Comparison of ENCODE assay signal across 1 cellular context in the genomic region with DNA sequence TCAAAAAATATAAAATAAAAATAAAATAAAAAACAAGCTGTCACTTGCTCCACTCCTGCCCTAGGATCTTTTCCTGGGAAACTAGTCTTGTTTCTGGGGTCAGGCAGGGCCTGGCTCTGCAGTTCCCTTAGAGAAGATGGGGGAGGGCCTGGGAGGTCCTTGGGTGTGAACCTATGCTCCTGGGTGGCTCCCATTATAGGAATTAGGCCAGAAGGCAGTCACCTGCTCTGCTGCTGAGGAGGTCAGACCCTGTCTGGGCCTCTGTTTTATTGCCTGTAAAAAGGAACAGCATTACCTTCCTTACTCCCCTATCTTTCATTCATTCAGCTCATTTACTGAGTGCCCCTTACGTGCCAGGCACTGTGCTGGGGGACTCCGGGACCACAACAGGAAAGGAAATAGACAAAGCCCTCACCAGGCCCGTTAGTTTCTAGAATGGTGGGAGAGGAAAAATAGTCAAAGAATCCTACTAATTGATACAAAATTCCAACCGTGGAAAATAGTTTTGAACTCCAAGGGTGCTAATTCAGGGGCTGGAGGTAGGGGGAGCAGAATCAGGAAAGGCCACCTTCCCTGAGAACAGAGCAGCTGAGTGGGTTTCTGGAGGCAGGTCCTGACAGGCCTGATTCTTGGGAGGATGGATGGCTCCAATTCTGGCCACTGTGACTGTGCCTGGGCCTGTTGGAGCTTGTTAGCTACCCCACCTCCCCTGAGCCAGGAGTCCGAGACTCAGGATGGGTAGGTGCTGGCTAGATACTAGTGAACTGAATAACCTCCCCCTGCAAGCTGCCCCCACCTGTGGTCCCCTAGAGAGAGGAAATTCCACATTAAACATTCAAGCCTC.
A peak's percentile ranks its signal among the peaks of the same experiment; 100 is the strongest.
TF ChIP-seq lines count a peak whose summit lies in the region.

No MANE protein-coding gene starts in this region.

TF ChIP-seq in HEK293, 187 proteins besides CTCF, POLR2A, EP300 and RAD21 (continued from another document and continues in another):
- 0 out of 2 replicates have a peak, but pooled peaks have one; percentile 46 for TF ChIP-seq INSM2 (tag by site-specific recombination; IDR thresholded peaks at IDR 0.05)
- no peak for TF ChIP-seq ZNF239 (tag by site-specific recombination; IDR thresholded peaks at IDR 0.05)
- TF ChIP-seq, protein P1, sequence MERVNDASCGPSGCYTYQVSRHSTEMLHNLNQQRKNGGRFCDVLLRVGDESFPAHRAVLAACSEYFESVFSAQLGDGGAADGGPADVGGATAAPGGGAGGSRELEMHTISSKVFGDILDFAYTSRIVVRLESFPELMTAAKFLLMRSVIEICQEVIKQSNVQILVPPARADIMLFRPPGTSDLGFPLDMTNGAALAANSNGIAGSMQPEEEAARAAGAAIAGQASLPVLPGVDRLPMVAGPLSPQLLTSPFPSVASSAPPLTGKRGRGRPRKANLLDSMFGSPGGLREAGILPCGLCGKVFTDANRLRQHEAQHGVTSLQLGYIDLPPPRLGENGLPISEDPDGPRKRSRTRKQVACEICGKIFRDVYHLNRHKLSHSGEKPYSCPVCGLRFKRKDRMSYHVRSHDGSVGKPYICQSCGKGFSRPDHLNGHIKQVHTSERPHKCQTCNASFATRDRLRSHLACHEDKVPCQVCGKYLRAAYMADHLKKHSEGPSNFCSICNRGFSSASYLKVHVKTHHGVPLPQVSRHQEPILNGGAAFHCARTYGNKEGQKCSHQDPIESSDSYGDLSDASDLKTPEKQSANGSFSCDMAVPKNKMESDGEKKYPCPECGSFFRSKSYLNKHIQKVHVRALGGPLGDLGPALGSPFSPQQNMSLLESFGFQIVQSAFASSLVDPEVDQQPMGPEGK (tag by site-specific recombination; IDR thresholded peaks at IDR 0.05), result peak; percentile 75
- peak; percentile 43 for TF ChIP-seq EGR2 (tag by site-specific recombination; IDR thresholded peaks at IDR 0.05; ENCODE audit: low read depth)
- peak; percentile 70 for TF ChIP-seq ZIC2 (tag by site-specific recombination; IDR thresholded peaks at IDR 0.05)
- TF ChIP-seq PRDM1 (tag by site-specific recombination; IDR thresholded peaks at IDR 0.05), result no peak
- no peak for TF ChIP-seq ZNF639 (tag by site-specific recombination; IDR thresholded peaks at IDR 0.05)
- TF ChIP-seq ZNF610 (tag by site-specific recombination; IDR thresholded peaks at IDR 0.05; ENCODE audit: borderline replicate concordance), result peak; percentile 22; the same call in 1 of the 2 replicates
- TF ChIP-seq ZNF223 (tag by site-specific recombination; IDR thresholded peaks at IDR 0.05), result no peak
- TF ChIP-seq ZFHX2 (tag by site-specific recombination; conservative IDR thresholded peaks at IDR 0.05), result peak; percentile 52
- TF ChIP-seq, protein P2, sequence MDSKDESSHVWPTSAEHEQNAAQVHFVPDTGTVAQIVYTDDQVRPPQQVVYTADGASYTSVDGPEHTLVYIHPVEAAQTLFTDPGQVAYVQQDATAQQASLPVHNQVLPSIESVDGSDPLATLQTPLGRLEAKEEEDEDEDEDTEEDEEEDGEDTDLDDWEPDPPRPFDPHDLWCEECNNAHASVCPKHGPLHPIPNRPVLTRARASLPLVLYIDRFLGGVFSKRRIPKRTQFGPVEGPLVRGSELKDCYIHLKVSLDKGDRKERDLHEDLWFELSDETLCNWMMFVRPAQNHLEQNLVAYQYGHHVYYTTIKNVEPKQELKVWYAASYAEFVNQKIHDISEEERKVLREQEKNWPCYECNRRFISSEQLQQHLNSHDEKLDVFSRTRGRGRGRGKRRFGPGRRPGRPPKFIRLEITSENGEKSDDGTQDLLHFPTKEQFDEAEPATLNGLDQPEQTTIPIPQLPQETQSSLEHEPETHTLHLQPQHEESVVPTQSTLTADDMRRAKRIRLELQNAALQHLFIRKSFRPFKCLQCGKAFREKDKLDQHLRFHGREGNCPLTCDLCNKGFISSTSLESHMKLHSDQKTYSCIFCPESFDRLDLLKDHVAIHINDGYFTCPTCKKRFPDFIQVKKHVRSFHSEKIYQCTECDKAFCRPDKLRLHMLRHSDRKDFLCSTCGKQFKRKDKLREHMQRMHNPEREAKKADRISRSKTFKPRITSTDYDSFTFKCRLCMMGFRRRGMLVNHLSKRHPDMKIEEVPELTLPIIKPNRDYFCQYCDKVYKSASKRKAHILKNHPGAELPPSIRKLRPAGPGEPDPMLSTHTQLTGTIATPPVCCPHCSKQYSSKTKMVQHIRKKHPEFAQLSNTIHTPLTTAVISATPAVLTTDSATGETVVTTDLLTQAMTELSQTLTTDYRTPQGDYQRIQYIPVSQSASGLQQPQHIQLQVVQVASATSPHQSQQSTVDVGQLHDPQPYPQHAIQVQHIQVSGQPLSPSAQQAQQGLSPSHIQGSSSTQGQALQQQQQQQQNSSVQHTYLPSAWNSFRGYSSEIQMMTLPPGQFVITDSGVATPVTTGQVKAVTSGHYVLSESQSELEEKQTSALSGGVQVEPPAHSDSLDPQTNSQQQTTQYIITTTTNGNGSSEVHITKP (tag by site-specific recombination; IDR thresholded peaks at IDR 0.05), result peak; percentile 89
- TF ChIP-seq SP2 (tag by site-specific recombination; IDR thresholded peaks at IDR 0.05), result peak; percentile 45; the same call in 1 of the 2 replicates
- TF ChIP-seq, protein P3, sequence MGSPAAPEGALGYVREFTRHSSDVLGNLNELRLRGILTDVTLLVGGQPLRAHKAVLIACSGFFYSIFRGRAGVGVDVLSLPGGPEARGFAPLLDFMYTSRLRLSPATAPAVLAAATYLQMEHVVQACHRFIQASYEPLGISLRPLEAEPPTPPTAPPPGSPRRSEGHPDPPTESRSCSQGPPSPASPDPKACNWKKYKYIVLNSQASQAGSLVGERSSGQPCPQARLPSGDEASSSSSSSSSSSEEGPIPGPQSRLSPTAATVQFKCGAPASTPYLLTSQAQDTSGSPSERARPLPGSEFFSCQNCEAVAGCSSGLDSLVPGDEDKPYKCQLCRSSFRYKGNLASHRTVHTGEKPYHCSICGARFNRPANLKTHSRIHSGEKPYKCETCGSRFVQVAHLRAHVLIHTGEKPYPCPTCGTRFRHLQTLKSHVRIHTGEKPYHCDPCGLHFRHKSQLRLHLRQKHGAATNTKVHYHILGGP (tag by site-specific recombination; IDR thresholded peaks at IDR 0.05), result no peak
- no peak for TF ChIP-seq ZNF585B (tag by site-specific recombination; IDR thresholded peaks at IDR 0.05)
- peak; percentile 74 for TF ChIP-seq GLIS2 (tag by site-specific recombination; IDR thresholded peaks at IDR 0.05)
- TF ChIP-seq SP7 (tag by site-specific recombination; IDR thresholded peaks at IDR 0.05), result peak; percentile 46
- peak; percentile 50; the same call in 1 of the 2 replicates for TF ChIP-seq IKZF3 (tag by site-specific recombination; IDR thresholded peaks at IDR 0.05)
- TF ChIP-seq ZNF114 (tag by site-specific recombination; IDR thresholded peaks at IDR 0.05), result no peak
- TF ChIP-seq WT1 (tag by site-specific recombination; IDR thresholded peaks at IDR 0.05), result peak; percentile 71
- TF ChIP-seq SCRT1 (tag by site-specific recombination; IDR thresholded peaks at IDR 0.05; ENCODE audit: borderline replicate concordance), result peak; percentile 96; the same call in 1 of the 2 replicates
- no peak for TF ChIP-seq ZNF514 (tag by site-specific recombination; IDR thresholded peaks at IDR 0.05)
- no peak for TF ChIP-seq TCF7L2 (IDR thresholded peaks at IDR 0.05; ENCODE audit: borderline replicate concordance, low read depth, low read length)
- TF ChIP-seq ZNF391 (tag by site-specific recombination; IDR thresholded peaks at IDR 0.05; ENCODE audit: borderline replicate concordance, low read depth), result no peak
- TF ChIP-seq SCRT2 (tag by site-specific recombination; IDR thresholded peaks at IDR 0.05), result peak; percentile 99
- no peak for TF ChIP-seq KLF16 (tag by site-specific recombination; IDR thresholded peaks at IDR 0.05)
- TF ChIP-seq, protein P4, sequence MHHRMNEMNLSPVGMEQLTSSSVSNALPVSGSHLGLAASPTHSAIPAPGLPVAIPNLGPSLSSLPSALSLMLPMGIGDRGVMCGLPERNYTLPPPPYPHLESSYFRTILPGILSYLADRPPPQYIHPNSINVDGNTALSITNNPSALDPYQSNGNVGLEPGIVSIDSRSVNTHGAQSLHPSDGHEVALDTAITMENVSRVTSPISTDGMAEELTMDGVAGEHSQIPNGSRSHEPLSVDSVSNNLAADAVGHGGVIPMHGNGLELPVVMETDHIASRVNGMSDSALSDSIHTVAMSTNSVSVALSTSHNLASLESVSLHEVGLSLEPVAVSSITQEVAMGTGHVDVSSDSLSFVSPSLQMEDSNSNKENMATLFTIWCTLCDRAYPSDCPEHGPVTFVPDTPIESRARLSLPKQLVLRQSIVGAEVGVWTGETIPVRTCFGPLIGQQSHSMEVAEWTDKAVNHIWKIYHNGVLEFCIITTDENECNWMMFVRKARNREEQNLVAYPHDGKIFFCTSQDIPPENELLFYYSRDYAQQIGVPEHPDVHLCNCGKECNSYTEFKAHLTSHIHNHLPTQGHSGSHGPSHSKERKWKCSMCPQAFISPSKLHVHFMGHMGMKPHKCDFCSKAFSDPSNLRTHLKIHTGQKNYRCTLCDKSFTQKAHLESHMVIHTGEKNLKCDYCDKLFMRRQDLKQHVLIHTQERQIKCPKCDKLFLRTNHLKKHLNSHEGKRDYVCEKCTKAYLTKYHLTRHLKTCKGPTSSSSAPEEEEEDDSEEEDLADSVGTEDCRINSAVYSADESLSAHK (tag by site-specific recombination; IDR thresholded peaks at IDR 0.05), result 0 out of 2 replicates have a peak, but pooled peaks have one; percentile 24
- TF ChIP-seq ZNF394 (tag by site-specific recombination; IDR thresholded peaks at IDR 0.05; ENCODE audit: borderline replicate concordance), result peak; percentile 79; the same call in 1 of the 2 replicates
- peak; percentile 48 for TF ChIP-seq ZNF341 (tag by site-specific recombination; IDR thresholded peaks at IDR 0.05; ENCODE audit: low read depth)
- TF ChIP-seq ZNF433 (tag by site-specific recombination; IDR thresholded peaks at IDR 0.05; ENCODE audit: low read depth), result no peak
- no peak for TF ChIP-seq ZNF26 (tag by site-specific recombination; IDR thresholded peaks at IDR 0.05)
- TF ChIP-seq SP3 (tag by site-specific recombination; IDR thresholded peaks at IDR 0.05), result no peak
- peak; percentile 88 for TF ChIP-seq ZBTB17 (tag by site-specific recombination; IDR thresholded peaks at IDR 0.05)
- TF ChIP-seq ZNF169 (tag by site-specific recombination; IDR thresholded peaks at IDR 0.05), result no peak
- 0 out of 2 replicates have a peak, but pooled peaks have one; percentile 39 for TF ChIP-seq TSHZ1 (tag by site-specific recombination; IDR thresholded peaks at IDR 0.05; ENCODE audit: borderline replicate concordance)
- peak; percentile 78 for TF ChIP-seq ZNF600 (tag by site-specific recombination; IDR thresholded peaks at IDR 0.05)
- no peak for TF ChIP-seq ZNF776 (tag by site-specific recombination; IDR thresholded peaks at IDR 0.05; ENCODE audit: borderline replicate concordance)
- no peak for TF ChIP-seq ZNF10 (tag by site-specific recombination; IDR thresholded peaks at IDR 0.05)
- TF ChIP-seq ZNF785 (tag by site-specific recombination; IDR thresholded peaks at IDR 0.05), result no peak
